ENCODE assay signal across 10 cellular contexts in genomic region chr3:128307029-128307633, GRCh38.
DNase-seq lines count a peak whose midpoint lies in the region; ATAC-seq lines count a peak whose summit lies in the region.
"Had no signal": no experiment of that assay in that cellular context is flagged by ENCODE, and none has a peak within 500 bp of the region (broad histone marks: within the 10 kb centered on the region; RNA-seq: fewer than 3 reads in every experiment).

No MANE protein-coding gene starts in this region.

- H3K27me3 Mint-ChIP-seq in central memory CD8-positive, alpha-beta T cell: no peaks in the 10 kb centered on the region
- no peaks in the 10 kb centered on the region for H3K27me3 Mint-ChIP-seq in activated CD4-positive, alpha-beta T cell treated with anti-CD3 and anti-CD28 coated beads for 36 hours

- no peak overlapping the region for H2BK15ac ChIP-seq in neuronal stem cell (ENCODE audit: low read length)

- no peaks in the 10 kb centered on the region for H3K9me3 Mint-ChIP-seq in central memory CD8-positive, alpha-beta T cell
- H3K9me3 Mint-ChIP-seq in activated CD4-positive, alpha-beta T cell treated with anti-CD3 and anti-CD28 coated beads for 36 hours (ENCODE audit: low read depth): no peaks in the 10 kb centered on the region

- POLR2A ChIA-PET in activated CD4-positive, alpha-beta T cell treated with anti-CD3 and anti-CD28 coated beads for 36 hours (lab: Charles Lee): no interaction called here

- H3K79me1 ChIP-seq in neuronal stem cell (ENCODE audit: low read depth, low read length): no peaks in the 10 kb centered on the region

- peak overlapping the region; percentile 62 for H2BK5ac ChIP-seq in neuronal stem cell (ENCODE audit: low read length)

- H4K91ac ChIP-seq in neuronal stem cell (ENCODE audit: low read depth, low read length, poor library complexity): no peak overlapping the region

- no peak overlapping the region for H3K4ac ChIP-seq in neuronal stem cell (ENCODE audit: low read length)

- H4K8ac ChIP-seq in neuronal stem cell (ENCODE audit: low read depth, low read length): no peak overlapping the region

- H3K27me3 ChIP-seq in neuronal stem cell (ENCODE audit: control insufficient read depth in 3 of 3, insufficient read depth in 3 of 3, low read depth in 1 of 3, low read length in 3 of 3): no peaks in the 10 kb centered on the region
- H3K27me3 ChIP-seq: neutrophil, tibial artery had no signal

- peaks cover 3% of the 10 kb centered on the region for H3K36me3 Mint-ChIP-seq in central memory CD8-positive, alpha-beta T cell (ENCODE audit: insufficient read depth)
- H3K36me3 Mint-ChIP-seq in activated CD4-positive, alpha-beta T cell treated with anti-CD3 and anti-CD28 coated beads for 36 hours (ENCODE audit: low read depth): peaks cover 16% of the 10 kb centered on the region

- no peak overlapping the region for H2BK120ac ChIP-seq in neuronal stem cell (ENCODE audit: low read depth, low read length)

- H2AFZ ChIP-seq in neuronal stem cell (ENCODE audit: low read length): no peak overlapping the region

- H2BK12ac ChIP-seq in neuronal stem cell (ENCODE audit: low read length): no peak overlapping the region

- no peak for ATAC-seq in central memory CD8-positive, alpha-beta T cell (replicated peaks; ENCODE audit: extremely low read depth, poor library complexity, severe bottlenecking)
- no peak for ATAC-seq in activated CD4-positive, CD25-positive, alpha-beta regulatory T cell treated with anti-CD3 and anti-CD28 coated beads, Interleukin-2, amount 50 U/mL, for 24 hours
- ATAC-seq in activated CD4-positive, alpha-beta T cell treated with anti-CD3 and anti-CD28 coated beads for 36 hours: no peak

- H3K27ac ChIP-seq in neuronal stem cell (replicated peaks; ENCODE audit: low read length): no peak overlapping the region
- H3K27ac ChIP-seq: neutrophil, tibial artery had no signal

- no peak overlapping the region for H3K27ac Mint-ChIP-seq in central memory CD8-positive, alpha-beta T cell (ENCODE audit: low read depth)
- H3K27ac Mint-ChIP-seq in activated CD4-positive, alpha-beta T cell treated with anti-CD3 and anti-CD28 coated beads for 36 hours: no peak overlapping the region

- H3K4me3 ChIP-seq in neuronal stem cell (ENCODE audit: low read length in 2 of 2): no peak overlapping the region
- H3K4me3 ChIP-seq: tibial artery had no signal

- peaks cover 11% of the 10 kb centered on the region for H3K4me1 Mint-ChIP-seq in central memory CD8-positive, alpha-beta T cell
- H3K4me1 Mint-ChIP-seq in activated CD4-positive, alpha-beta T cell treated with anti-CD3 and anti-CD28 coated beads for 36 hours: peaks cover 10% of the 10 kb centered on the region

- H2AK5ac ChIP-seq in neuronal stem cell (ENCODE audit: low read depth, low read length): no peak overlapping the region

- no peak overlapping the region for H3K18ac ChIP-seq in neuronal stem cell (ENCODE audit: low read length)

- DNase-seq in NCI-H1694 treated with DMSO at 0.1 percent for 48 hours (lab: John Stamatoyannopoulos, UW) (peak; percentile 13), NCI-H1694 (lab: John Stamatoyannopoulos, UW) (no peak), NCI-H146 (lab: John Stamatoyannopoulos, UW) (peak; percentile 58), neuronal stem cell (ENCODE audit: low spot score) (no peak), retina (no peak)
- peak; percentile 7 to 9 for DNase-seq in central memory CD8-positive, alpha-beta T cell (ENCODE audit: low spot score in 2 of 2)
- DNase-seq in activated CD4-positive, alpha-beta T cell treated with anti-CD3 and anti-CD28 coated beads for 36 hours: no peak
- DNase-seq: tibial artery had no signal

- intact Hi-C loops in activated CD4-positive, alpha-beta T cell treated with anti-CD3 and anti-CD28 coated beads for 36 hours (cut with DNase I, micrococcal nuclease): no loop called here

- no CpG with 5 or more reads among the region's 3 CpGs for WGBS in neuronal stem cell (ENCODE audit: extremely low coverage in 2 of 2, insufficient read length in 2 of 2, insufficient replicate concordance in 1 of 2), 2 donors

- H3K4me1 ChIP-seq in neuronal stem cell (ENCODE audit: control insufficient read depth in 2 of 2, insufficient read depth in 1 of 2, low read depth in 1 of 2, low read length in 2 of 2): no peaks in the 10 kb centered on the region
- H3K4me1 ChIP-seq: tibial artery had no signal

- no peak overlapping the region for H3K9ac ChIP-seq in neuronal stem cell (ENCODE audit: low read depth, low read length, poor library complexity)

- CTCF ChIA-PET in activated CD4-positive, alpha-beta T cell treated with anti-CD3 and anti-CD28 coated beads for 36 hours (lab: Charles Lee): interaction anchor here (0.6 to 1.8 kb wide), 5 partner anchors 10 to 703 kb away, joined by 3 to 4 read pairs (median 3); no protein-coding TSS in a partner anchor

- H3K9me3 ChIP-seq in neuronal stem cell (replicated peaks in 1 of 2; ENCODE audit: control insufficient read depth in 2 of 2, insufficient read depth in 1 of 2, low read depth in 1 of 2, low read length in 2 of 2): peaks cover 0 to 6% of the 10 kb centered on the region in 2 donors
- H3K9me3 ChIP-seq: neutrophil, tibial artery had no signal

- no peak overlapping the region for H3K4me3 Mint-ChIP-seq in central memory CD8-positive, alpha-beta T cell
- no peak overlapping the region for H3K4me3 Mint-ChIP-seq in activated CD4-positive, alpha-beta T cell treated with anti-CD3 and anti-CD28 coated beads for 36 hours

- H3K36me3 ChIP-seq in neuronal stem cell (replicated peaks in 1 of 2; ENCODE audit: control insufficient read depth in 2 of 2, insufficient read depth in 2 of 2, low read length in 2 of 2): no peaks in the 10 kb centered on the region
- H3K36me3 ChIP-seq: neutrophil had no signal

- H3K14ac ChIP-seq in neuronal stem cell (ENCODE audit: low read length): peak overlapping the region; percentile 6

- no peak overlapping the region for H3K23ac ChIP-seq in neuronal stem cell (ENCODE audit: low read depth, low read length, poor library complexity)

- no peak overlapping the region for H3K4me2 ChIP-seq in neuronal stem cell (ENCODE audit: insufficient read depth, low read length, poor library complexity, severe bottlenecking)

Comparison
In these comparisons a context has a peak if more than half of its experiments do, and no peak if none do; other contexts are left out.
1. DNase-seq: peak in NCI-H1694 treated with DMSO at 0.1 percent for 48 hours (single experiment), NCI-H146 (single experiment) and central memory CD8-positive, alpha-beta T cell (2 of 2); none in NCI-H1694 (single experiment), neuronal stem cell (single experiment), retina (single experiment) and activated CD4-positive, alpha-beta T cell treated with anti-CD3 and anti-CD28 coated beads for 36 hours (single experiment).